ENCODE assay signal across 8 cellular contexts in genomic region chr19:17215125-17215971, GRCh38. TPM values are rescaled to one million over a fixed set of nuclear protein-coding genes. Genes with fewer than 3 reads are reported as not detected.
DNase-seq lines count a peak whose midpoint lies in the region; ATAC-seq and TF ChIP-seq lines count a peak whose summit lies in the region.

A gene with protein sequence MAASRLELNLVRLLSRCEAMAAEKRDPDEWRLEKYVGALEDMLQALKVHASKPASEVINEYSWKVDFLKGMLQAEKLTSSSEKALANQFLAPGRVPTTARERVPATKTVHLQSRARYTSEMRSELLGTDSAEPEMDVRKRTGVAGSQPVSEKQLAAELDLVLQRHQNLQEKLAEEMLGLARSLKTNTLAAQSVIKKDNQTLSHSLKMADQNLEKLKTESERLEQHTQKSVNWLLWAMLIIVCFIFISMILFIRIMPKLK (plus strand): TSS chr19:17215357. CDS start chr19:17215406, 49 bp downstream.

- peak within 1 kb of the TSS; percentile 84 to 95 for H3K9ac ChIP-seq in colonic mucosa (ENCODE audit: low read depth in 2 of 2, low read length in 2 of 2)

- H3K27me3 ChIP-seq in colonic mucosa (no peaks in the 10 kb centered on the region), layer of hippocampus (ENCODE audit: control insufficient read depth, insufficient read depth, low read length) (no peaks in the 10 kb centered on the region)

- H3K4me1 ChIP-seq in colonic mucosa = peaks cover 8% of the 10 kb centered on the region

- H3K9me3 ChIP-seq in colonic mucosa = no peaks in the 10 kb centered on the region

- no peak for TF ChIP-seq CTCF in AG04449 (IDR thresholded peaks at IDR 0.05; ENCODE audit: insufficient read depth, low read length, missing control alignments)
- no peak for TF ChIP-seq CTCF in colonic mucosa (IDR thresholded peaks at IDR 0.05)

- no peaks in the 10 kb centered on the region for H3K36me3 ChIP-seq in colonic mucosa

- CTCF ChIA-PET in AG04449 (lab: Yijun Ruan, JAX) = interaction anchor here (1.7 to 3.6 kb wide), 3 partner anchors 10 to 20 kb away, joined by 7 to 21 read pairs (median 9); partner anchors contain the start of gene OCEL1

- H3K27ac ChIP-seq in colonic mucosa (peak within 1 kb of the TSS; percentile 77), layer of hippocampus (ENCODE audit: low read depth, low read length) (peak within 1 kb of the TSS; percentile 91)

- ATAC-seq in GM18909 (IDR thresholded peaks at IDR 0.05; ENCODE audit: poor library complexity, unreplicated experiment) = peak; percentile 79
- ATAC-seq in HG03432 (IDR thresholded peaks at IDR 0.05; ENCODE audit: unreplicated experiment) = peak; percentile 76

- POLR2A ChIA-PET in AG04449 (lab: Yijun Ruan, JAX) = interaction anchor here (0.6 to 1.8 kb wide), 6 partner anchors 11 to 52 kb away, joined by 3 to 17 read pairs (median 3); partner anchors contain the start of genes BABAM1 and OCEL1

- DNase-seq in AG04449 (ENCODE audit: low read depth, low spot score) (peak; percentile 51), NCI-H524 treated with DMSO at 0.1 percent for 48 hours (lab: John Stamatoyannopoulos, UW) (peak; percentile 83), colonic mucosa (peak; percentile 92)
- DNase-seq in activated CD4-positive, alpha-beta T cell treated with anti-CD3 and anti-CD28 coated beads for 48 hours = peak; percentile 90
- peak; percentile 75 to 78 for DNase-seq in stimulated activated CD4-positive, alpha-beta T cell treated with anti-CD3 and anti-CD28 coated beads, Interleukin-1b, Interleukin-23, amount 100 ng/mL, for 4 hours (ENCODE audit: low read depth in 2 of 2)

- intact Hi-C loops in colonic mucosa (cut with DNase I) = no loop called here

- H3K4me3 ChIP-seq in AG04449 (ENCODE audit: low read depth, low read length) (peak within 1 kb of the TSS; percentile 77), colonic mucosa (peak within 1 kb of the TSS; percentile 51)

RNA-seq across cellular contexts. Expression of the gene that starts here (rescaled TPM):
- 10 to 100 TPM; 18.2 to 22.4 TPM for total RNA-seq in colonic mucosa

Comparison
In these comparisons a context has a peak if more than half of its experiments do, and no peak if none do; other contexts are left out.
1. Peak in every context shown above with its lines: DNase-seq, ATAC-seq, H3K4me3 ChIP-seq and H3K27ac ChIP-seq.